19 cellular contexts compared by ENCODE assay signal in the genomic region with DNA sequence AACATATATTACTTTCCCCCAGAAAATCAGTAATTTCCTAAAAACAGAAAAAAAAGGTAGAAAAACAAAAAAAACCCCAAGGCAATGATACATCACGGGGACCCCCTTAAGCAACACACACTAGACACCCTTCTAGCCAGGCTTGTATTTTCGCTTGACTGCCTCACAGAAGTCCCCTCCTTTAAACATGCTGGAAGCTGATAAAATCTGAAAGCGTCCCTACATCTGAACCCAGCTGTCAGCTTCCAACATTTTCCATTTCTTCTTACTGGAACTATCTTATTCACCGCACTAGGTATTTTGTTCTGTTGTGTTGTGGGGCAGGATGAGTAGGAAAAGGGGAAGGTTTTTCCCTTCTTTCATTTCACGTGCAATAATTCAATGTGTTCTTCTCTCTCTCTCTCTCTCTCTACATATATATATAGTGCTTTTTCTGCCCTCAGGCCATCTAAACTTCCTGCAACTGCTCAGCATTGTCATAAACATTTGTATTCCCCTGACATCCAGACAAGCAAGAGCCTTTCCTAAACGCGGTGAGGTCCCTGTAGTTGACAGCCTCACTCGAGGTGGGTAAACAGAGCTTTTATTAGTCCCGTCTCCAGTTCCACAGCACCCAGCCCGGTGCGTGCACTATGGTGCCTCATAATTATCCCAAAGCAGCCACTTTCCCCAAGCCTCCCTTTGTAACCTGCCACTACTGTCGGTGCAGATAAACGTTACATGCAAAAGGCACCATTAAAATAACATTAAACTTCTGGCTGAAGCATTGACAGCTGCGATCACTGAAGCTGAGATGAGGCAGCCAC.
A peak's percentile ranks its signal among the peaks of the same experiment; 100 is the strongest.
DNase-seq lines count a peak whose midpoint lies in the region; ATAC-seq and TF ChIP-seq lines count a peak whose summit lies in the region.
"Had no signal": no experiment of that assay in that cellular context is flagged by ENCODE, and none has a peak within 500 bp of the region (broad histone marks: within the 10 kb centered on the region; RNA-seq: fewer than 3 reads in every experiment).

No MANE protein-coding gene starts in this region.

- no peak overlapping the region for H3K4me3 ChIP-seq in HAP-1
- H3K4me3 ChIP-seq in left lung, result no peak overlapping the region
- H3K4me3 ChIP-seq: breast epithelium, lower lobe of right lung, Peyer's patch, sigmoid colon, tibial artery had no signal

- peaks cover 32% of the 10 kb centered on the region for H3K36me3 Mint-ChIP-seq in memory B cell

- in situ Hi-C loops in HAP-1 (cut with MboI; ENCODE audit: low sequenced_read_pairs), result no loop called here

- ATAC-seq in memory B cell (ENCODE audit: low read depth), result no peak
- no peak for ATAC-seq in left lung
- ATAC-seq: activated CD4-positive, CD25-positive, alpha-beta regulatory T cell treated with anti-CD3 and anti-CD28 coated beads, Interleukin-2, amount 50 U/mL, for 24 hours; lower lobe of right lung; stimulated activated naive B cell treated with anti-CD40 and anti-IgM and Interleukin-4, amounts not matched to agents 10 μg/mL and 1 μg/mL and 100 μg/mL, for 72 hours had no signal

- H3K27me3 Mint-ChIP-seq in memory B cell, result no peaks in the 10 kb centered on the region
- H3K27me3 Mint-ChIP-seq: stimulated activated naive B cell treated with anti-CD40 and anti-IgM and Interleukin-4, amounts not matched to agents 10 μg/mL and 1 μg/mL and 100 μg/mL, for 72 hours had no signal

- H3K36me3 ChIP-seq in HAP-1 (replicated peaks) (no peaks in the 10 kb centered on the region), left lung (peaks cover 0 to 7% of the 10 kb centered on the region in 2 donors)
- H3K36me3 ChIP-seq: breast epithelium, lower lobe of right lung, Peyer's patch had no signal

- DNase-seq in HAP-1 (ENCODE audit: low spot score in 2 of 2) (peak; percentile 22 to 43), NCI-H128 (lab: John Stamatoyannopoulos, UW; ENCODE audit: unreplicated experiment) (peak; percentile 20), NCI-H69 (lab: John Stamatoyannopoulos, UW) (peak; percentile 77), memory B cell (ENCODE audit: low spot score in 2 of 2) (no peak), NOMO-1 (lab: John Stamatoyannopoulos, UW; ENCODE audit: unreplicated experiment in 2 of 2) (no peak), SKM-1 (lab: John Stamatoyannopoulos, UW; ENCODE audit: unreplicated experiment) (no peak), left lung (no peak)
- DNase-seq: Caco-2; dermis blood vessel endothelial cell; EL; IMR-90; lower lobe of right lung; Peyer's patch; sigmoid colon; stimulated activated naive B cell treated with anti-CD40 and anti-IgM and Interleukin-4, amounts not matched to agents 10 μg/mL and 1 μg/mL and 100 μg/mL, for 72 hours; T1000; tibial artery had no signal

- H3K4me1 Mint-ChIP-seq in memory B cell, result no peaks in the 10 kb centered on the region
- H3K4me1 Mint-ChIP-seq: stimulated activated naive B cell treated with anti-CD40 and anti-IgM and Interleukin-4, amounts not matched to agents 10 μg/mL and 1 μg/mL and 100 μg/mL, for 72 hours had no signal

- H3K4me3 Mint-ChIP-seq in memory B cell, result no peak overlapping the region
- H3K4me3 Mint-ChIP-seq: stimulated activated naive B cell treated with anti-CD40 and anti-IgM and Interleukin-4, amounts not matched to agents 10 μg/mL and 1 μg/mL and 100 μg/mL, for 72 hours had no signal

- no peak overlapping the region for H3K27ac ChIP-seq in left lung
- H3K27ac ChIP-seq: breast epithelium, lower lobe of right lung, Peyer's patch, sigmoid colon, tibial artery had no signal

- H3K27me3 ChIP-seq in HAP-1 (ENCODE audit: low read depth) (no peaks in the 10 kb centered on the region), left lung (no peaks in the 10 kb centered on the region)
- H3K27me3 ChIP-seq: breast epithelium, Peyer's patch, sigmoid colon, tibial artery had no signal

- H3K4me1 ChIP-seq in HAP-1, result peaks cover 4% of the 10 kb centered on the region; the same call in 1 of the 2 replicates
- no peaks in the 10 kb centered on the region for H3K4me1 ChIP-seq in left lung
- H3K4me1 ChIP-seq: breast epithelium, Caco-2, lower lobe of right lung, Peyer's patch had no signal

- intact Hi-C loops in left lung (cut with DNase I), result no loop called here

- no peak for TF ChIP-seq CTCF in left lung (IDR thresholded peaks at IDR 0.05)

- no peaks in the 10 kb centered on the region for H3K9me3 Mint-ChIP-seq in memory B cell
- H3K9me3 Mint-ChIP-seq: stimulated activated naive B cell treated with anti-CD40 and anti-IgM and Interleukin-4, amounts not matched to agents 10 μg/mL and 1 μg/mL and 100 μg/mL, for 72 hours had no signal

- peak overlapping the region; percentile 16 for H3K27ac Mint-ChIP-seq in memory B cell
- H3K27ac Mint-ChIP-seq: stimulated activated naive B cell treated with anti-CD40 and anti-IgM and Interleukin-4, amounts not matched to agents 10 μg/mL and 1 μg/mL and 100 μg/mL, for 72 hours had no signal

- H3K9me3 ChIP-seq in HAP-1 (no peaks in the 10 kb centered on the region), left lung (no peaks in the 10 kb centered on the region)
- H3K9me3 ChIP-seq: breast epithelium, Caco-2, lower lobe of right lung, Peyer's patch, sigmoid colon, tibial artery had no signal

Comparison
In these comparisons a context has a peak if more than half of its experiments do, and no peak if none do; other contexts are left out.
1. DNase-seq: peak in HAP-1 (2 of 2), NCI-H128 (single experiment) and NCI-H69 (single experiment); none in memory B cell (0 of 2), NOMO-1 (0 of 2), SKM-1 (single experiment) and left lung (0 of 2).